21 cellular contexts compared by ENCODE assay signal in the genomic region with DNA sequence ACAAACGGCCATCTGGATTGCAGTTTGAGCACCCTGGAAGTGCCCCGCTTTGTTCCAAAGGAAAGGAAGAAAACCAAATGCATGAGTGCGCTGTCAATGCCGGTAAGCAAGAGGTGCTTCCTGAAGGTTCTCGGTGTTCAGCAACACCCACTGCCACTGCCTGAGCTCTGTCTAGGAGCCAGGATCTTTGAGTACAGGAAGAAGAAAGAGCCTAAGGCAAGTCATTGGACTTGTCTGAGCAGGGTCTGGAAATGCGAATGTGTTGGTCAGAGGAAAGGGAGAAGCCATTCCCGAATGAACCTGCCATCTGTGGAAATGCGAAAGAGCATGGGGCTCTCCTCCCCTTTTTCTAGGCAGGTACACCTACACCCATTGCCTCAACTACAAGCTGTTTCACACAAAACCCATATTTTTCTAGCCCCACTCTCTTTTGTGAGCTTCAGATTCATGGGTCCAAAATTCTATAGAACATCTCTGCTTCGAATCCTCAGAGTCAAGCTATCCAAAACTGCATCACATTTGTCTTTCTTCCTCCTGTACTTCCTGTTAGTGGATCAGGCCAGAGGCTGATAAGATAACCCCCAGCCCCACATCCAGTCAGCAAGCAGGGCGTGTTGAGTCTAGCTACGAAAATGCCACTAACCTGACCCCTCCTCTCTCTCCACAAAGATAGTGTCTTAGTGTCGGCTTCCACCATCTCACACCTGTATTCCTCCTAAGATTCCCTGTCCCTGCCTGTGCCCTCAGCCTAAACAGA.
"Had no signal": no experiment of that assay in that cellular context is flagged by ENCODE, and none has a peak within 500 bp of the region (broad histone marks: within the 10 kb centered on the region; RNA-seq: fewer than 3 reads in every experiment).

No MANE protein-coding gene starts in this region.

- DNase-seq: activated CD4-positive, alpha-beta memory T cell treated with anti-CD3 and anti-CD28 coated beads, Interleukin-2, amount 10 ng/mL, durations not matched to agents 7 days and 5 days; activated effector memory CD4-positive, alpha-beta T cell treated with anti-CD3 and anti-CD28 coated beads, Interleukin-2, amount 50 U/mL, for 16 hours; activated naive CD4-positive, alpha-beta T cell treated with anti-CD3 and anti-CD28 coated beads, Interleukin-2, amount 10 ng/mL, durations not matched to agents 7 days and 5 days; activated T-cell treated with anti-CD3 and anti-CD28 coated beads for 4 hours; caudate nucleus; dermis blood vessel endothelial cell; effector CD8-positive, alpha-beta T cell; kidney glomerular epithelial cell; left lung; naive thymus-derived CD8-positive, alpha-beta T cell; retina; sigmoid colon; stimulated activated CD4-positive, alpha-beta T cell treated with anti-CD3 and anti-CD28 coated beads, Interleukin-4, amount 100 ng/mL, for 1 hour; stimulated activated naive CD4-positive, alpha-beta T cell treated with Interleukin-2 at 50 U/mL for 16 hours; T1000; thyroid gland had no signal

- ATAC-seq: activated CD4-positive, CD25-positive, alpha-beta regulatory T cell treated with anti-CD3 and anti-CD28 coated beads, Interleukin-2, amount 50 U/mL, for 24 hours; left lung; naive thymus-derived CD8-positive, alpha-beta T cell had no signal

- H3K4me1 ChIP-seq: left lung, thyroid gland had no signal

- H3K4me3 ChIP-seq: left lung, lung, neural progenitor cell, sigmoid colon, smooth muscle cell, thyroid gland had no signal

- H2AFZ ChIP-seq: neural progenitor cell had no signal

- H3K27ac ChIP-seq: left lung, neural progenitor cell, sigmoid colon, thyroid gland, VCaP had no signal

- H3K36me3 ChIP-seq: left lung, neural progenitor cell, sigmoid colon, thyroid gland had no signal

- H3K4me2 ChIP-seq: neural progenitor cell, smooth muscle cell had no signal

- H3K27me3 ChIP-seq: left lung, neural progenitor cell, sigmoid colon, thyroid gland had no signal

- H3K9me3 ChIP-seq: left lung, sigmoid colon, thyroid gland had no signal

- H3K9ac ChIP-seq: neural progenitor cell had no signal
